In the genomic region with DNA sequence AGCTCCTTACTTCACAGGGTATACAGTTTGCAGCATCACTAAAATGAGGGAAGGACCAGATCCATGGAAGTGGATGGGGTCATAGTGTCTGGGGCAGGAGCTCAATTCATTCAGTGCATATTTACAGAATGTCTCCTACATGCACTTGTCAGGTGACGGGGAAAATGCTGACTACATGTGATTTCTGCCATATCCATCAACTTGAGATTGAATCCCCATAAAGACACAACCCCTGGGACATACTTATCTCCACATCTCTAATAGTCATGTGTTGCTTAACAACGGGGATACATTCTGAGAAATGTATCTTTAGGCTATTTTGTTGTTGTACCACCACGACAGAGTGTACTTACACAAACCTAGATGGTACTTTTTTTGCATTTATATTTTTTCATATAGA, we compare ENCODE assay signal across 19 cellular contexts.
"Had no signal": no experiment of that assay in that cellular context is flagged by ENCODE, and none has a peak within 500 bp of the region (broad histone marks: within the 10 kb centered on the region; RNA-seq: fewer than 3 reads in every experiment).

No MANE protein-coding gene starts in this region.

- ATAC-seq: foreskin keratinocyte; mucosa of descending colon; naive thymus-derived CD8-positive, alpha-beta T cell had no signal

- H3K9me3 Mint-ChIP-seq: naive thymus-derived CD8-positive, alpha-beta T cell; neural crest cell had no signal

- H3K4me3 ChIP-seq: coronary artery, mucosa of descending colon, sigmoid colon, skin epidermis, stomach, thoracic aorta, transverse colon had no signal

- H3K9me3 ChIP-seq: mucosa of descending colon, sigmoid colon, stomach, thoracic aorta, transverse colon had no signal

- H3K27me3 ChIP-seq: foreskin keratinocyte, sigmoid colon, stomach, transverse colon had no signal

- DNase-seq: effector CD4-positive, alpha-beta T cell; endodermal cell; erythroblast; foreskin keratinocyte; hippocampal formation; mucosa of descending colon; naive thymus-derived CD8-positive, alpha-beta T cell; posterior cingulate gyrus; sigmoid colon; stimulated activated CD4-positive, alpha-beta T cell treated with anti-CD3 and anti-CD28 coated beads, Interleukin-12 subunit alpha, Interleukin-12 subunit beta, amount 100 ng/mL, for 4 hours; stimulated activated naive CD4-positive, alpha-beta T cell; stomach; substantia nigra; transverse colon had no signal

- H3K27ac Mint-ChIP-seq: endodermal cell had no signal

- H3K4me1 Mint-ChIP-seq: endodermal cell had no signal

- H3K4me3 Mint-ChIP-seq: endodermal cell; naive thymus-derived CD8-positive, alpha-beta T cell; neural crest cell had no signal

- FAIRE-seq: endothelial cell of umbilical vein had no signal

- H3K27ac ChIP-seq: coronary artery, foreskin keratinocyte, sigmoid colon, stomach, thoracic aorta, transverse colon had no signal

- H3K4me1 ChIP-seq: foreskin keratinocyte had no signal

- H3K27me3 Mint-ChIP-seq: naive thymus-derived CD8-positive, alpha-beta T cell had no signal
